Comparison of ENCODE assay signal across 9 cellular contexts in genomic region chr16:10577305-10578202, GRCh38. TPM values are rescaled to one million over a fixed set of nuclear protein-coding genes. Genes with fewer than 3 reads are reported as not detected.
A peak's percentile ranks its signal among the peaks of the same experiment; 100 is the strongest.
DNase-seq lines count a peak whose midpoint lies in the region; ATAC-seq and TF ChIP-seq lines count a peak whose summit lies in the region.
"Had no signal": no experiment of that assay in that cellular context is flagged by ENCODE, and none has a peak within 500 bp of the region (broad histone marks: within the 10 kb centered on the region; RNA-seq: fewer than 3 reads in every experiment).

No MANE protein-coding gene starts in this region.

- DNase-seq in NCI-H82 (lab: John Stamatoyannopoulos, UW) (peak; percentile 42), NCI-H82 treated with DMSO at 0.1 percent for 48 hours (lab: John Stamatoyannopoulos, UW; ENCODE audit: unreplicated experiment) (no peak), mesendoderm (peak; percentile 45), upper lobe of right lung (peak; percentile 69), NCI-H2227 treated with DMSO at 0.1 percent for 48 hours (lab: John Stamatoyannopoulos, UW) (no peak)

- intact Hi-C loops in upper lobe of right lung (cut with DNase I) = no loop called here

- H3K56ac ChIP-seq in mesendoderm (ENCODE audit: low read length) = no peak overlapping the region

- no peaks in the 10 kb centered on the region for H3K36me3 ChIP-seq in duodenal mucosa (ENCODE audit: control insufficient read depth in 1 of 2, insufficient read depth in 2 of 2, low read length in 2 of 2)
- H3K36me3 ChIP-seq in mesendoderm (ENCODE audit: control insufficient read depth, insufficient read depth, low read length) = no peaks in the 10 kb centered on the region
- no peaks in the 10 kb centered on the region for H3K36me3 ChIP-seq in upper lobe of right lung

- peak overlapping the region; percentile 78 to 95 for H3K9ac ChIP-seq in duodenal mucosa (ENCODE audit: low read depth in 1 of 2, low read length in 2 of 2)
- no peak overlapping the region for H3K9ac ChIP-seq in mesendoderm (ENCODE audit: low read length)

- H3K18ac ChIP-seq in mesendoderm (ENCODE audit: low read length) = no peak overlapping the region

- H2BK15ac ChIP-seq in mesendoderm (replicated peaks; ENCODE audit: low read depth) = no peak overlapping the region

- ATAC-seq in upper lobe of right lung = no peak
- no peak for ATAC-seq in HG03097 (IDR thresholded peaks at IDR 0.05; ENCODE audit: low FRiP score, unreplicated experiment)
- no peak for ATAC-seq in GM21619 (IDR thresholded peaks at IDR 0.05; ENCODE audit: unreplicated experiment)
- ATAC-seq: A549 had no signal

- H3K79me1 ChIP-seq in mesendoderm (ENCODE audit: low read length) = no peaks in the 10 kb centered on the region

- no CpG with 5 or more reads among the region's 17 CpGs for WGBS in mesendoderm (ENCODE audit: extremely low coverage, insufficient coverage, low lambda C conversion rate)

- H3K4me3 ChIP-seq in duodenal mucosa (ENCODE audit: low read depth in 1 of 2, low read length in 2 of 2) (peak overlapping the region; percentile 68 to 82), mesendoderm (ENCODE audit: low read length) (no peak overlapping the region), upper lobe of right lung (peak overlapping the region; percentile 69)
- H3K4me3 ChIP-seq: A549 had no signal

- H3K4me2 ChIP-seq in mesendoderm (ENCODE audit: low read length) = no peak overlapping the region
- H3K4me2 ChIP-seq: A549 had no signal

- no peak overlapping the region for H3K27ac ChIP-seq in duodenal mucosa (ENCODE audit: low read depth, low read length)
- no peak overlapping the region for H3K27ac ChIP-seq in mesendoderm (ENCODE audit: low read depth, low read length)
- peak overlapping the region; percentile 94 for H3K27ac ChIP-seq in upper lobe of right lung
- H3K27ac ChIP-seq: A549 had no signal

- H2AK5ac ChIP-seq in mesendoderm (ENCODE audit: low read length) = no peak overlapping the region

- H3K9me3 ChIP-seq in duodenal mucosa (ENCODE audit: control insufficient read depth in 1 of 2, low read length in 2 of 2) (no peaks in the 10 kb centered on the region), upper lobe of right lung (no peaks in the 10 kb centered on the region)
- H3K9me3 ChIP-seq: A549 had no signal

- no peak overlapping the region for H4K8ac ChIP-seq in mesendoderm (ENCODE audit: low read depth, low read length)

- H3K27me3 ChIP-seq in duodenal mucosa (ENCODE audit: control insufficient read depth in 1 of 2, insufficient read depth in 2 of 2, low read length in 2 of 2) (no peaks in the 10 kb centered on the region), mesendoderm (ENCODE audit: insufficient read depth, low read length, poor library complexity) (no peaks in the 10 kb centered on the region), upper lobe of right lung (no peaks in the 10 kb centered on the region)

- H4K5ac ChIP-seq in mesendoderm (ENCODE audit: low read length) = no peak overlapping the region

- TF ChIP-seq CTCF in upper lobe of right lung (IDR thresholded peaks at IDR 0.05) = no peak

- H3K79me2 ChIP-seq in mesendoderm (ENCODE audit: control insufficient read depth, insufficient read depth, low read length) = no peaks in the 10 kb centered on the region

- no peak overlapping the region for H3K23ac ChIP-seq in mesendoderm (ENCODE audit: low read length)

- H3K4ac ChIP-seq in mesendoderm (ENCODE audit: low read depth, low read length) = no peak overlapping the region

- H3K4me1 ChIP-seq in duodenal mucosa (ENCODE audit: control insufficient read depth in 1 of 2, insufficient read depth in 2 of 2, low read length in 2 of 2) (peaks cover 27 to 29% of the 10 kb centered on the region in 2 donors), mesendoderm (ENCODE audit: control insufficient read depth, low read depth, low read length) (peaks cover 2% of the 10 kb centered on the region), upper lobe of right lung (peaks cover 46% of the 10 kb centered on the region)

- H2BK120ac ChIP-seq in mesendoderm (ENCODE audit: low read depth, low read length) = no peak overlapping the region

- H2BK5ac ChIP-seq in mesendoderm (ENCODE audit: low read length) = no peak overlapping the region

RNA-seq across cellular contexts. Expression of gene EMP2, which starts 2.8 kb away (rescaled TPM):
- polyA plus RNA-seq in mesendoderm (2013, experiment 1 of 2) = 14.8 TPM
- 14.4 TPM for polyA plus RNA-seq in mesendoderm (2013, experiment 2 of 2)
- total RNA-seq in upper lobe of right lung = 726 TPM

Comparison
In these comparisons a context has a peak if more than half of its experiments do, and no peak if none do; other contexts are left out.
1. DNase-seq: peak in NCI-H82 (single experiment), mesendoderm (single experiment) and upper lobe of right lung (single experiment); none in NCI-H82 treated with DMSO at 0.1 percent for 48 hours (single experiment) and NCI-H2227 treated with DMSO at 0.1 percent for 48 hours (single experiment).